ENCODE assay signal across 30 cellular contexts in genomic region chr3:49175530-49175929, GRCh38. TPM values are rescaled to one million over a fixed set of nuclear protein-coding genes. Genes with fewer than 3 reads are reported as not detected.
"Had no signal": no experiment of that assay in that cellular context is flagged by ENCODE, and none has a peak within 500 bp of the region (broad histone marks: within the 10 kb centered on the region; RNA-seq: fewer than 3 reads in every experiment).

No MANE protein-coding gene starts in this region.

- H3K27me3 ChIP-seq: ascending aorta, body of pancreas, MG63, SJSA1 had no signal

- H3K9me3 Mint-ChIP-seq: activated CD4-positive, alpha-beta T cell treated with anti-CD3 and anti-CD28 coated beads, Interleukin-2, amount 10 ng/mL, durations not matched to agents 24 days and 14 days; activated naive CD4-positive, alpha-beta T cell treated with anti-CD3 and anti-CD28 coated beads, Interleukin-2, amount 50 U/mL, for 24 hours; activated T-cell treated with anti-CD3 and anti-CD28 coated beads, Interleukin-2, amount 50 U/mL, for 24 hours; activated T-helper 1 cell treated with anti-CD3 and anti-CD28 coated beads, Interleukin-12 subunit alpha, Interleukin-12 subunit beta, Interleukin-2, Interleukin-4 antibody, amounts not matched to agents 30 ng/mL and 10 ng/mL and 1 ng/mL, durations not matched to agents 14 hours and 24 hours and 36 hours; T-helper 1 cell treated with Interleukin-12 subunit alpha and Interleukin-12 subunit beta and Interleukin-4 antibody, amounts not matched to agents 30 μg/mL and 1 μg/mL, for 36 hours; WTC11 had no signal

- H3K27ac ChIP-seq: ascending aorta, body of pancreas, SJSA1 had no signal

- ATAC-seq: activated CD8-positive, alpha-beta memory T cell treated with anti-CD3 and anti-CD28 coated beads, Interleukin-2, amount 10 ng/mL, durations not matched to agents 7 days and 5 days; body of pancreas; Panc1; WTC11 had no signal

- H3K36me3 Mint-ChIP-seq: activated CD8-positive, alpha-beta memory T cell treated with anti-CD3 and anti-CD28 coated beads, Interleukin-2, amount 10 ng/mL, durations not matched to agents 7 days and 5 days; activated naive CD4-positive, alpha-beta T cell treated with anti-CD3 and anti-CD28 coated beads, Interleukin-2, amount 50 U/mL, for 24 hours; WTC11 had no signal

- H3K4me3 Mint-ChIP-seq: activated CD4-positive, alpha-beta T cell treated with anti-CD3 and anti-CD28 coated beads, Interleukin-2, amount 10 ng/mL, durations not matched to agents 24 days and 14 days; activated CD8-positive, alpha-beta memory T cell treated with anti-CD3 and anti-CD28 coated beads, Interleukin-2, amount 10 ng/mL, durations not matched to agents 7 days and 5 days; activated naive CD4-positive, alpha-beta T cell treated with anti-CD3 and anti-CD28 coated beads, Interleukin-2, amount 50 U/mL, for 24 hours; activated T-cell treated with anti-CD3 and anti-CD28 coated beads, Interleukin-2, amount 50 U/mL, for 24 hours; activated T-helper 1 cell treated with anti-CD3 and anti-CD28 coated beads, Interleukin-12 subunit alpha, Interleukin-12 subunit beta, Interleukin-2, Interleukin-4 antibody, amounts not matched to agents 30 ng/mL and 10 ng/mL and 1 ng/mL, durations not matched to agents 14 hours and 24 hours and 36 hours; T-helper 1 cell treated with Interleukin-12 subunit alpha and Interleukin-12 subunit beta and Interleukin-4 antibody, amounts not matched to agents 30 μg/mL and 1 μg/mL, for 36 hours; WTC11 had no signal

- H3K27ac Mint-ChIP-seq: activated CD4-positive, alpha-beta T cell treated with anti-CD3 and anti-CD28 coated beads, Interleukin-2, amount 10 ng/mL, durations not matched to agents 24 days and 14 days; activated CD8-positive, alpha-beta memory T cell treated with anti-CD3 and anti-CD28 coated beads, Interleukin-2, amount 10 ng/mL, durations not matched to agents 7 days and 5 days; activated naive CD4-positive, alpha-beta T cell treated with anti-CD3 and anti-CD28 coated beads, Interleukin-2, amount 50 U/mL, for 24 hours; activated T-cell treated with anti-CD3 and anti-CD28 coated beads, Interleukin-2, amount 50 U/mL, for 24 hours; activated T-helper 1 cell treated with anti-CD3 and anti-CD28 coated beads, Interleukin-12 subunit alpha, Interleukin-12 subunit beta, Interleukin-2, Interleukin-4 antibody, amounts not matched to agents 30 ng/mL and 10 ng/mL and 1 ng/mL, durations not matched to agents 14 hours and 24 hours and 36 hours; T-helper 1 cell treated with Interleukin-12 subunit alpha and Interleukin-12 subunit beta and Interleukin-4 antibody, amounts not matched to agents 30 μg/mL and 1 μg/mL, for 36 hours; WTC11 had no signal

- DNase-seq: activated CD4-positive, alpha-beta T cell treated with anti-CD3 and anti-CD28 coated beads for 1 hour; activated CD4-positive, alpha-beta T cell treated with anti-CD3 and anti-CD28 coated beads, Interleukin-2, amount 10 ng/mL, durations not matched to agents 24 days and 14 days; activated CD4-positive, alpha-beta T cell treated with anti-CD3 and anti-CD28 coated beads, Interleukin-2, amount 50 U/mL, for 48 hours; activated CD8-positive, alpha-beta memory T cell treated with anti-CD3 and anti-CD28 coated beads, Interleukin-2, amount 10 ng/mL, durations not matched to agents 7 days and 5 days; activated effector memory CD4-positive, alpha-beta T cell treated with Interleukin-2 at 50 U/mL for 16 hours; activated naive CD4-positive, alpha-beta T cell; activated T-cell treated with anti-CD3 and anti-CD28 coated beads, Interleukin-2, amount 50 U/mL, for 24 hours; amniotic stem cell; body of pancreas; MG63; MV-4-11; NCI-H1092 treated with DMSO at 0.1 percent for 48 hours; NCI-H1417 treated with DMSO at 0.1 percent for 48 hours; NCI-H1694; NCI-H2029; NCI-H2107; NCI-H345; NCI-H510A treated with DMSO at 0.1 percent for 48 hours; NCI-H69; NK-92 treated with Interleukin-12 subunit alpha and Interleukin-12 subunit beta, amount 100 ng/mL, for 24 hours; OCI-M1; RPMI8226; SHP77 had no signal

- H3K27me3 Mint-ChIP-seq: activated naive CD4-positive, alpha-beta T cell treated with anti-CD3 and anti-CD28 coated beads, Interleukin-2, amount 50 U/mL, for 24 hours had no signal

- H3K36me3 ChIP-seq: MG63 had no signal

- H3K9me3 ChIP-seq: ascending aorta, body of pancreas, MG63, SJSA1 had no signal

- H3K4me3 ChIP-seq: ascending aorta, body of pancreas, MG63, SJSA1 had no signal

RNA-seq across cellular contexts. Expression of gene LAMB2, which starts 42.7 kb away (rescaled TPM):
- total RNA-seq: activated CD4-positive, alpha-beta T cell treated with anti-CD3 and anti-CD28 coated beads, Interleukin-2, amount 10 ng/mL, durations not matched to agents 24 days and 14 days; activated CD8-positive, alpha-beta memory T cell treated with anti-CD3 and anti-CD28 coated beads, Interleukin-2, amount 10 ng/mL, durations not matched to agents 7 days and 5 days; activated T-helper 1 cell treated with anti-CD3 and anti-CD28 coated beads, Interleukin-12 subunit alpha, Interleukin-12 subunit beta, Interleukin-2, Interleukin-4 antibody, amounts not matched to agents 30 ng/mL and 10 ng/mL and 1 ng/mL, durations not matched to agents 14 hours and 24 hours and 36 hours had no signal
